24 cellular contexts compared by ENCODE assay signal in the genomic region with DNA sequence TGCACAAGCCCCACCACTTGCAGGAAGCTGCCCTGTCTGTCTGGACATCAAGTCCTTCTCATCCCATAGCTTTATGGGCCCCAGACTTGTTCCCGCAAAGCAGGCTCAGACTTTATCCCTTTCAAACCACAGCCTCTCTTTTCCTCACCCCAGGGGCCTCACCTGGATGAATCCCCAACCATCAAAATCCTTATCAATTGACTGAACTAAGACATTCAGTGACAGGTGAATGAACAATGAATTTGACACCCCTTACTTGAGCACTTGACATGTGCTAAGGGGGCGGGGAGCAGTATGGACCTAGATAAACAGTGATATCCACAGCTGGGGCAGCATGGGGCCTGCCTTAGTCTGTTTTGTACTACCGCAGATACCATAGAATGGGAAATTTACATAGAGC. TPM values are rescaled to one million over a fixed set of nuclear protein-coding genes. Genes with fewer than 3 reads are reported as not detected.
"Had no signal": no experiment of that assay in that cellular context is flagged by ENCODE, and none has a peak within 500 bp of the region (broad histone marks: within the 10 kb centered on the region; RNA-seq: fewer than 3 reads in every experiment).

No MANE protein-coding gene starts in this region.

- H3K27ac ChIP-seq: adrenal gland, ascending aorta, dorsolateral prefrontal cortex, epithelial cell of prostate, heart left ventricle, thyroid gland, WERI-Rb-1 had no signal

- H3K4me1 ChIP-seq: adrenal gland, ascending aorta had no signal

- H3K4me3 ChIP-seq: adrenal gland, ascending aorta, dorsolateral prefrontal cortex, heart left ventricle, mucosa of descending colon, thyroid gland had no signal

- H3K27me3 ChIP-seq: adrenal gland, ascending aorta, heart left ventricle, thyroid gland had no signal

- H3K36me3 ChIP-seq: adrenal gland, ascending aorta, heart left ventricle, thyroid gland, WERI-Rb-1 had no signal

- DNase-seq: activated CD4-positive, alpha-beta T cell treated with anti-CD3 and anti-CD28 coated beads, Interleukin-2, amount 10 ng/mL, durations not matched to agents 7 days and 5 days; activated CD4-positive, CD25-positive, alpha-beta regulatory T cell treated with anti-CD3 and anti-CD28 coated beads, Interleukin-2, amount 50 U/mL, for 72 hours; activated CD8-positive, alpha-beta memory T cell treated with anti-CD3 and anti-CD28 coated beads, Interleukin-2, amount 10 ng/mL, durations not matched to agents 7 days and 5 days; activated CD8-positive, alpha-beta T cell treated with anti-CD3 and anti-CD28 coated beads for 36 hours; activated gamma-delta T cell treated with Interleukin-2 at 50 U/mL for 16 hours; activated T-cell treated with anti-CD3 and anti-CD28 coated beads for 4 hours; central memory CD4-positive, alpha-beta T cell; heart left ventricle; islet precursor cell; left cardiac atrium; mucosa of descending colon; nephron progenitor cell; occipital lobe; stimulated activated CD4-positive, alpha-beta T cell treated with anti-CD3 and anti-CD28 coated beads, Interleukin-4, amount 100 ng/mL, for 4 hours; substantia nigra; SW 1271; thyroid gland; WERI-Rb-1 had no signal

- H3K9me3 ChIP-seq: adrenal gland, ascending aorta, heart left ventricle, mucosa of descending colon, thyroid gland had no signal

- ATAC-seq: activated CD8-positive, alpha-beta memory T cell treated with anti-CD3 and anti-CD28 coated beads, Interleukin-2, amount 10 ng/mL, durations not matched to agents 7 days and 5 days; activated CD8-positive, alpha-beta T cell treated with anti-CD3 and anti-CD28 coated beads for 36 hours; heart left ventricle; left cardiac atrium; mucosa of descending colon had no signal

RNA-seq across cellular contexts. Expression of a gene that starts 5.0 kb away (rescaled TPM):
- total RNA-seq: activated CD8-positive, alpha-beta memory T cell treated with anti-CD3 and anti-CD28 coated beads, Interleukin-2, amount 10 ng/mL, durations not matched to agents 7 days and 5 days; adrenal gland; fibroblast of villous mesenchyme; occipital lobe; renal cortical epithelial cell had no signal
